24 cellular contexts compared by ENCODE assay signal in genomic region chr16:3013491-3013951, GRCh38. TPM values are rescaled to one million over a fixed set of nuclear protein-coding genes. Genes with fewer than 3 reads are reported as not detected.
A peak's percentile ranks its signal among the peaks of the same experiment; 100 is the strongest.
DNase-seq lines count a peak whose midpoint lies in the region; ATAC-seq and TF ChIP-seq lines count a peak whose summit lies in the region.
"Had no signal": no experiment of that assay in that cellular context is flagged by ENCODE, and none has a peak within 500 bp of the region (broad histone marks: within the 10 kb centered on the region; RNA-seq: fewer than 3 reads in every experiment).

No MANE protein-coding gene starts in this region.

- POLR2A ChIA-PET in SK-N-SH (lab: Yijun Ruan, JAX), result no interaction called here

- no peaks in the 10 kb centered on the region for H3K9me2 ChIP-seq in SK-N-SH

- H3K36me3 Mint-ChIP-seq in endodermal cell (ENCODE audit: low read depth) (peaks cover 23% of the 10 kb centered on the region), neural progenitor cell (peaks cover 2% of the 10 kb centered on the region)
- H3K36me3 Mint-ChIP-seq: CD14-positive monocyte had no signal

- H2AFZ ChIP-seq in parathyroid adenoma, result no peak overlapping the region
- no peak overlapping the region for H2AFZ ChIP-seq in SK-N-SH (ENCODE audit: low read depth)
- no peak overlapping the region for H2AFZ ChIP-seq in neural progenitor cell (replicated peaks)
- H2AFZ ChIP-seq: GM23248 had no signal

- intact Hi-C loops in heart left ventricle (cut with DNase I), result no loop called here
- intact Hi-C loops in lower lobe of right lung (cut with DNase I), result no loop called here

- H3K27me3 ChIP-seq in endodermal cell (ENCODE audit: control insufficient read depth, insufficient read depth, low read length, poor library complexity, severe bottlenecking) (no peaks in the 10 kb centered on the region), parathyroid adenoma (ENCODE audit: control insufficient read depth, insufficient read depth, low read length) (no peaks in the 10 kb centered on the region), SK-N-SH (ENCODE audit: insufficient read depth) (no peaks in the 10 kb centered on the region), heart left ventricle (peaks cover 24 to 76% (median 41%) of the 10 kb centered on the region in 9 donors), lower lobe of right lung (ENCODE audit: low read depth) (peaks cover 63% of the 10 kb centered on the region), neural progenitor cell (peaks cover 58% of the 10 kb centered on the region)

- TF ChIP-seq POLR2A in heart left ventricle (IDR thresholded peaks at IDR 0.05), result no peak

- no peak overlapping the region for H3K4me2 ChIP-seq in parathyroid adenoma (ENCODE audit: low read length)
- no peak overlapping the region for H3K4me2 ChIP-seq in SK-N-SH
- H3K4me2 ChIP-seq in neural progenitor cell, result no peak overlapping the region

- TF ChIP-seq RAD21 in SK-N-SH (IDR thresholded peaks at IDR 0.05; ENCODE audit: low read length), result no peak

- H3K9ac ChIP-seq in endodermal cell (ENCODE audit: extremely low read depth, low read length, poor library complexity, severe bottlenecking) (no peak overlapping the region), parathyroid adenoma (no peak overlapping the region), SK-N-SH (no peak overlapping the region), neural progenitor cell (no peak overlapping the region)
- H3K9ac ChIP-seq: GM23248 had no signal

- H3F3A ChIP-seq in SK-N-SH (replicated peaks; ENCODE audit: insufficient read depth) (no peaks in the 10 kb centered on the region), neural progenitor cell (ENCODE audit: low read depth) (peaks cover 44% of the 10 kb centered on the region)

- H3K4me1 Mint-ChIP-seq in endodermal cell (peaks cover 40% of the 10 kb centered on the region), neural progenitor cell (peaks cover 36% of the 10 kb centered on the region)
- H3K4me1 Mint-ChIP-seq: nephron had no signal

- no peak for TF ChIP-seq EP300 in SK-N-SH (IDR thresholded peaks at IDR 0.05; ENCODE audit: borderline replicate concordance in 1 of 2, low read depth in 1 of 2, low read length in 1 of 2)

- H3K79me2 ChIP-seq in parathyroid adenoma, result peaks cover 4% of the 10 kb centered on the region
- no peaks in the 10 kb centered on the region for H3K79me2 ChIP-seq in SK-N-SH (ENCODE audit: insufficient read depth)
- peaks cover 22% of the 10 kb centered on the region for H3K79me2 ChIP-seq in neural progenitor cell (ENCODE audit: low read depth)

- H3K9me3 Mint-ChIP-seq in endodermal cell, result no peaks in the 10 kb centered on the region
- no peaks in the 10 kb centered on the region for H3K9me3 Mint-ChIP-seq in neural progenitor cell
- H3K9me3 Mint-ChIP-seq: activated T-cell treated with anti-CD3 and anti-CD28 coated beads, Interleukin-2, amount 50 U/mL, for 4 hours; nephron had no signal

- H4K20me1 ChIP-seq in SK-N-SH (ENCODE audit: insufficient read depth) (no peaks in the 10 kb centered on the region), neural progenitor cell (ENCODE audit: low read depth) (peaks cover 41% of the 10 kb centered on the region)

- peaks cover 15% of the 10 kb centered on the region for H3K36me3 ChIP-seq in endodermal cell (ENCODE audit: control insufficient read depth, insufficient read depth, low read length)
- H3K36me3 ChIP-seq in parathyroid adenoma (ENCODE audit: control insufficient read depth, insufficient read depth, low read length), result no peaks in the 10 kb centered on the region
- H3K36me3 ChIP-seq in SK-N-SH (replicated peaks in 1 of 2; ENCODE audit: control insufficient read depth in 1 of 2, insufficient read depth in 2 of 2, low read length in 1 of 2), result no peaks in the 10 kb centered on the region
- no peaks in the 10 kb centered on the region for H3K36me3 ChIP-seq in heart left ventricle
- H3K36me3 ChIP-seq in lower lobe of right lung, result no peaks in the 10 kb centered on the region
- no peaks in the 10 kb centered on the region for H3K36me3 ChIP-seq in neural progenitor cell
- H3K36me3 ChIP-seq: left lung, SJCRH30 had no signal

- H3K4me1 ChIP-seq in endodermal cell (ENCODE audit: control insufficient read depth, insufficient read depth, low read length) (peaks cover 12% of the 10 kb centered on the region), parathyroid adenoma (peaks cover 44% of the 10 kb centered on the region), SK-N-SH (ENCODE audit: control insufficient read depth in 1 of 2, insufficient read depth in 2 of 2, low read depth in 1 of 2, low read length in 1 of 2) (peaks cover 0 to 6% of the 10 kb centered on the region in 2 experiments; a peak in 1 of 4 replicates), heart left ventricle (peaks cover 0 to 12% (median 4%) of the 10 kb centered on the region in 12 donors), lower lobe of right lung (peaks cover 17% of the 10 kb centered on the region), neural progenitor cell (peaks cover 28% of the 10 kb centered on the region)

- H3K27ac ChIP-seq in endodermal cell (ENCODE audit: low read depth, low read length), result no peak overlapping the region
- H3K27ac ChIP-seq in parathyroid adenoma, result peak overlapping the region; percentile 98
- H3K27ac ChIP-seq in SK-N-SH (ENCODE audit: low read depth in 2 of 2, low read length in 1 of 2), result no peak overlapping the region
- H3K27ac ChIP-seq in heart left ventricle, result no peak overlapping the region
- no peak overlapping the region for H3K27ac ChIP-seq in lower lobe of right lung
- H3K27ac ChIP-seq in neural progenitor cell, result no peak overlapping the region
- H3K27ac ChIP-seq: GM23248, left lung, SJCRH30 had no signal

- peak; percentile 47 for DNase-seq in ELR (ENCODE audit: low read depth)
- DNase-seq in M059J (ENCODE audit: low read depth), result peak; percentile 38
- DNase-seq in endodermal cell, result peak; percentile 82
- DNase-seq in SK-N-SH, result no peak
- DNase-seq in heart left ventricle, result no peak
- no peak for DNase-seq in lower lobe of right lung
- no peak for DNase-seq in neural progenitor cell (ENCODE audit: low spot score)
- DNase-seq: activated CD4-positive, alpha-beta T cell treated with anti-CD3 and anti-CD28 coated beads for 4 hours; activated naive CD4-positive, alpha-beta T cell treated with Interleukin-2 at 50 U/mL for 16 hours; activated T-cell treated with anti-CD3 and anti-CD28 coated beads, Interleukin-2, amount 50 U/mL, for 4 hours; cortex of kidney; Karpas-422; left lung; NCI-H1930; SJCRH30 had no signal

- H3K27ac Mint-ChIP-seq in endodermal cell (no peak overlapping the region), neural progenitor cell (no peak overlapping the region)
- H3K27ac Mint-ChIP-seq: CD14-positive monocyte, nephron had no signal

- H3K27me3 Mint-ChIP-seq in endodermal cell (ENCODE audit: insufficient read depth) (peaks cover 21% of the 10 kb centered on the region), neural progenitor cell (ENCODE audit: insufficient read depth, low read depth) (peaks cover 23% of the 10 kb centered on the region)

- ATAC-seq in heart left ventricle (no peak), lower lobe of right lung (no peak)

- H3K4me3 Mint-ChIP-seq in endodermal cell, result no peak overlapping the region
- no peak overlapping the region for H3K4me3 Mint-ChIP-seq in neural progenitor cell
- H3K4me3 Mint-ChIP-seq: activated T-cell treated with anti-CD3 and anti-CD28 coated beads, Interleukin-2, amount 50 U/mL, for 4 hours; nephron had no signal

- TF ChIP-seq CTCF in endodermal cell (conservative IDR thresholded peaks at IDR 0.05) (peak; percentile 43), parathyroid adenoma (IDR thresholded peaks at IDR 0.05) (no peak), SK-N-SH (IDR thresholded peaks at IDR 0.05) (no peak), heart left ventricle (IDR thresholded peaks at IDR 0.05) (no peak), lower lobe of right lung (IDR thresholded peaks at IDR 0.05) (no peak), neural progenitor cell (IDR thresholded peaks at IDR 0.05) (no peak)

- H3K4me3 ChIP-seq in endodermal cell (ENCODE audit: low read length), result no peak overlapping the region
- H3K4me3 ChIP-seq in parathyroid adenoma (ENCODE audit: low read depth, low read length), result no peak overlapping the region
- H3K4me3 ChIP-seq in SK-N-SH (ENCODE audit: low read depth in 2 of 2, low read length in 1 of 2), result no peak overlapping the region
- no peak overlapping the region for H3K4me3 ChIP-seq in heart left ventricle
- no peak overlapping the region for H3K4me3 ChIP-seq in lower lobe of right lung
- no peak overlapping the region for H3K4me3 ChIP-seq in neural progenitor cell
- H3K4me3 ChIP-seq: GM23248, left lung, SJCRH30 had no signal

- 75 to 89% methylated on average over 20 to 27 of the region's 27 CpGs for WGBS in endodermal cell (ENCODE audit: insufficient coverage in 1 of 2, insufficient read length in 1 of 2), 2 experiments
- 84% methylated on average over 18 of the region's 27 CpGs for WGBS in SK-N-SH (ENCODE audit: low lambda C conversion rate)
- WGBS in heart left ventricle, 4 donors, result 43 to 58% (median 53%) methylated on average over 22 to 27 of the region's 27 CpGs; no CpG with 5 or more reads in 1 of the 4 donors

- H3K9me3 ChIP-seq in endodermal cell (ENCODE audit: control insufficient read depth, low read length) (no peaks in the 10 kb centered on the region), parathyroid adenoma (ENCODE audit: control insufficient read depth, low read length) (no peaks in the 10 kb centered on the region), SK-N-SH (no peaks in the 10 kb centered on the region), heart left ventricle (no peaks in the 10 kb centered on the region), lower lobe of right lung (no peaks in the 10 kb centered on the region), neural progenitor cell (ENCODE audit: low read depth) (no peaks in the 10 kb centered on the region)
- H3K9me3 ChIP-seq: left lung, SJCRH30 had no signal

- CTCF ChIA-PET in SK-N-SH (lab: Yijun Ruan, JAX), result interaction anchor here (1.3 kb wide), 1 partner anchor 19 kb away, joined by 5 read pairs; no protein-coding TSS in a partner anchor

RNA-seq across cellular contexts. Expression of gene CLDN9, which starts 0.8 kb away (rescaled TPM):
- not detected in 2 replicates for total RNA-seq in M059J (2014; rRNA removed; shearing (Covaris generic))
- under 1 TPM in 1 of 2 donors, not detected in 1; 0.18 TPM for total RNA-seq in endodermal cell
- polyA plus RNA-seq in endodermal cell (2013, experiment 1 of 2), result not detected
- polyA plus RNA-seq in endodermal cell (2013, experiment 2 of 2), result 0.12 TPM
- 0.08 TPM in 1 of 2 replicates, not detected in the other for polyA plus RNA-seq in SK-N-SH (2012; rRNA removed)
- polyA plus RNA-seq in SK-N-SH (2012; cell fraction: cytosol; rRNA removed), result not detected in 2 replicates
- polyA plus RNA-seq in SK-N-SH (2012; cell fraction: nucleus; rRNA removed), result 0.52 and 0.67 TPM in 2 replicates
- 1 to 10 TPM in 2 of 9 donors, under 1 TPM in 7; 0.13 to 2.0 (median 0.75) TPM for total RNA-seq in heart left ventricle
- polyA plus RNA-seq in heart left ventricle, result 1 to 10 TPM in 1 of 2 donors, under 1 TPM in 1; 0.62 to 1.7 TPM
- 1.0 TPM for total RNA-seq in lower lobe of right lung
- not detected in 2 replicates for total RNA-seq in neural progenitor cell (ENCODE audit: low replicate concordance)
- total RNA-seq: activated CD8-positive, alpha-beta memory T cell treated with anti-CD3 and anti-CD28 coated beads for 36 hours; activated T-cell treated with anti-CD3 and anti-CD28 coated beads, Interleukin-2, amount 50 U/mL, for 4 hours; GM23248; mononuclear cell; posterior vena cava; SJCRH30; urinary bladder had no signal
- polyA plus RNA-seq: CD14-positive monocyte had no signal

RNA-seq across cellular contexts. Expression of gene CLDN6, which starts 4.5 kb away (rescaled TPM):
- 0.27 and 0.34 TPM in 2 replicates for total RNA-seq in M059J (2014; rRNA removed; shearing (Covaris generic))
- 100 to 1,000 TPM; 404 to 572 TPM for total RNA-seq in endodermal cell
- 135 TPM for polyA plus RNA-seq in endodermal cell (2013, experiment 1 of 2)
- 120 TPM for polyA plus RNA-seq in endodermal cell (2013, experiment 2 of 2)
- polyA plus RNA-seq in SK-N-SH (2012; rRNA removed), result 0.20 and 0.24 TPM in 2 replicates
- polyA plus RNA-seq in SK-N-SH (2012; cell fraction: cytosol; rRNA removed), result 0.20 and 0.22 TPM in 2 replicates
- 0.29 and 0.59 TPM in 2 replicates for polyA plus RNA-seq in SK-N-SH (2012; cell fraction: nucleus; rRNA removed)
- total RNA-seq in heart left ventricle, result not detected
- polyA plus RNA-seq in heart left ventricle, result under 1 TPM in 1 of 2 donors, not detected in 1; 0.04 TPM
- total RNA-seq in lower lobe of right lung, result not detected
- total RNA-seq in neural progenitor cell (ENCODE audit: low replicate concordance), result 31.6 and 60.0 TPM in 2 replicates
- total RNA-seq: activated CD8-positive, alpha-beta memory T cell treated with anti-CD3 and anti-CD28 coated beads for 36 hours; GM23248; mononuclear cell; posterior vena cava; SJCRH30; T-helper 1 cell treated with Interleukin-12 subunit alpha and Interleukin-12 subunit beta and Interleukin-4 antibody, amounts not matched to agents 30 ng/mL and 1 ng/mL, for 36 hours; urinary bladder had no signal
- polyA plus RNA-seq: CD14-positive monocyte, urinary bladder had no signal

RNA-seq across cellular contexts. Expression of gene TNFRSF12A, which starts 6.6 kb away (rescaled TPM):
- total RNA-seq in M059J (2014; rRNA removed; shearing (Covaris generic)), result 662 and 743 TPM in 2 replicates
- total RNA-seq in endodermal cell (10 to 100 TPM; 37.8 to 43.5 TPM), heart left ventricle (100 to 1,000 TPM in 3 of 9 donors, 10 to 100 TPM in 6; 27.8 to 289 (median 92.4) TPM), lower lobe of right lung (28.8 TPM), neural progenitor cell (ENCODE audit: low replicate concordance) (6.7 and 14.3 TPM in 2 replicates)
- polyA plus RNA-seq in endodermal cell (2013, experiment 1 of 2), result 38.0 TPM
- 36.2 TPM for polyA plus RNA-seq in endodermal cell (2013, experiment 2 of 2)
- polyA plus RNA-seq in SK-N-SH (2012; rRNA removed) (374 and 393 TPM in 2 replicates), heart left ventricle (100 to 1,000 TPM; 260 to 824 TPM)
- polyA plus RNA-seq in SK-N-SH (2012; cell fraction: cytosol; rRNA removed), result 170 and 271 TPM in 2 replicates
- 272 and 346 TPM in 2 replicates for polyA plus RNA-seq in SK-N-SH (2012; cell fraction: nucleus; rRNA removed)

RNA-seq across cellular contexts. Expression of gene HCFC1R1, which starts 10.2 kb away (rescaled TPM):
- 28.1 and 47.8 TPM in 2 replicates for total RNA-seq in M059J (2014; rRNA removed; shearing (Covaris generic))
- total RNA-seq in endodermal cell (10 to 100 TPM; 49.8 to 59.1 TPM), heart left ventricle (10 to 100 TPM; 32.8 to 66.7 (median 50.5) TPM), lower lobe of right lung (43.2 TPM), neural progenitor cell (ENCODE audit: low replicate concordance) (1.6 and 15.7 TPM in 2 replicates)
- polyA plus RNA-seq in endodermal cell (2013, experiment 1 of 2), result 68.3 TPM
- 61.5 TPM for polyA plus RNA-seq in endodermal cell (2013, experiment 2 of 2)
- polyA plus RNA-seq in SK-N-SH (2012; rRNA removed) (34.7 and 54.9 TPM in 2 replicates), heart left ventricle (100 to 1,000 TPM in 1 of 2 donors, 10 to 100 TPM in 1; 54.6 to 189 TPM)
- 28.1 and 29.7 TPM in 2 replicates for polyA plus RNA-seq in SK-N-SH (2012; cell fraction: cytosol; rRNA removed)
- 22.2 and 40.4 TPM in 2 replicates for polyA plus RNA-seq in SK-N-SH (2012; cell fraction: nucleus; rRNA removed)

RNA-seq across cellular contexts. Expression of gene THOC6, which starts 10.3 kb away (rescaled TPM):
- total RNA-seq in M059J (2014; rRNA removed; shearing (Covaris generic)), result 29.9 and 31.7 TPM in 2 replicates
- 10 to 100 TPM; 45.8 to 52.4 TPM for total RNA-seq in endodermal cell
- 34.6 TPM for polyA plus RNA-seq in endodermal cell (2013, experiment 1 of 2)
- 34.8 TPM for polyA plus RNA-seq in endodermal cell (2013, experiment 2 of 2)
- polyA plus RNA-seq in SK-N-SH (2012; rRNA removed), result 35.7 and 37.7 TPM in 2 replicates
- 11.7 and 20.7 TPM in 2 replicates for polyA plus RNA-seq in SK-N-SH (2012; cell fraction: cytosol; rRNA removed)
- 114 and 139 TPM in 2 replicates for polyA plus RNA-seq in SK-N-SH (2012; cell fraction: nucleus; rRNA removed)
- 10 to 100 TPM in 4 of 9 donors, 1 to 10 TPM in 5; 6.9 to 14.0 (median 9.4) TPM for total RNA-seq in heart left ventricle
- polyA plus RNA-seq in heart left ventricle, result 10 to 100 TPM; 15.4 to 23.0 TPM
- 26.8 TPM for total RNA-seq in lower lobe of right lung
- 16.6 and 28.6 TPM in 2 replicates for total RNA-seq in neural progenitor cell (ENCODE audit: low replicate concordance)

Comparison
In these comparisons a context has a peak if more than half of its experiments do, and no peak if none do; other contexts are left out.
1. DNase-seq: peak in ELR (single experiment), M059J (single experiment) and endodermal cell (single experiment); none in SK-N-SH (single experiment), heart left ventricle (0 of 5), lower lobe of right lung (single experiment) and neural progenitor cell (single experiment).
2. RNA of gene CLDN6, which starts 4.5 kb away (total RNA-seq): 404 to 572 TPM in endodermal cell and 31.6 to 60.0 TPM in neural progenitor cell; 0.27 to 0.34 TPM in M059J, not detected in lower lobe of right lung (single experiment) and not detected in heart left ventricle; every median in the first group is over 10 times any median in the second.